11 cellular contexts compared by ENCODE assay signal in genomic region chr4:159400782-159401712, GRCh38.
A peak's percentile ranks its signal among the peaks of the same experiment; 100 is the strongest.
DNase-seq lines count a peak whose midpoint lies in the region; ATAC-seq, FAIRE-seq and TF ChIP-seq lines count a peak whose summit lies in the region.
"Had no signal": no experiment of that assay in that cellular context is flagged by ENCODE, and none has a peak within 500 bp of the region (broad histone marks: within the 10 kb centered on the region; RNA-seq: fewer than 3 reads in every experiment).

No MANE protein-coding gene starts in this region.

- H3K9me3 ChIP-seq in keratinocyte (ENCODE audit: control insufficient read depth, low read depth, low read length) (no peaks in the 10 kb centered on the region), tibial artery (no peaks in the 10 kb centered on the region), body of pancreas (no peaks in the 10 kb centered on the region)
- H3K9me3 ChIP-seq: BE2C had no signal

- H3K27me3 ChIP-seq in keratinocyte (ENCODE audit: control insufficient read depth, extremely low read depth, insufficient read depth, low read length), result no peaks in the 10 kb centered on the region
- H3K27me3 ChIP-seq in tibial artery, result no peaks in the 10 kb centered on the region
- H3K27me3 ChIP-seq in body of pancreas, result no peaks in the 10 kb centered on the region
- H3K27me3 ChIP-seq: BE2C had no signal

- H3K27ac ChIP-seq in angular gyrus (ENCODE audit: low read depth, low read length), result peak overlapping the region; percentile 38
- peak overlapping the region; percentile 65 for H3K27ac ChIP-seq in keratinocyte (ENCODE audit: control insufficient read depth, insufficient read depth, low read length)
- H3K27ac ChIP-seq in tibial artery, result peak overlapping the region; percentile 57 to 58
- no peak overlapping the region for H3K27ac ChIP-seq in body of pancreas
- H3K27ac ChIP-seq: VCaP had no signal

- H3K79me2 ChIP-seq in keratinocyte (ENCODE audit: control insufficient read depth, insufficient read depth, low read length), result no peaks in the 10 kb centered on the region

- H3K4me3 Mint-ChIP-seq in activated CD8-positive, alpha-beta T cell treated with anti-CD3 and anti-CD28 coated beads for 36 hours, result no peak overlapping the region

- intact Hi-C loops in Right ventricle myocardium inferior (cut with DNase I), result no loop called here
- intact Hi-C loops in cardiac septum (cut with DNase I), result no loop called here
- intact Hi-C loops in tibial artery (cut with DNase I; ENCODE audit: low total_unique reads), result no loop called here
- intact Hi-C loops in activated CD8-positive, alpha-beta T cell treated with anti-CD3 and anti-CD28 coated beads for 36 hours (cut with micrococcal nuclease), result no loop called here
- intact Hi-C loops in body of pancreas (cut with DNase I), result no loop called here

- no peaks in the 10 kb centered on the region for H3K4me1 Mint-ChIP-seq in activated CD8-positive, alpha-beta T cell treated with anti-CD3 and anti-CD28 coated beads for 36 hours (ENCODE audit: low read depth)

- DNase-seq in Right ventricle myocardium inferior (ENCODE audit: missing footprints), result no peak
- no peak for DNase-seq in cardiac septum (ENCODE audit: low spot score)
- no peak for DNase-seq in keratinocyte (ENCODE audit: low read depth, low spot score)
- DNase-seq in tibial artery, result no peak
- no peak for DNase-seq in activated CD8-positive, alpha-beta T cell treated with anti-CD3 and anti-CD28 coated beads for 36 hours
- DNase-seq in cerebellum (ENCODE audit: low spot score), result no peak
- DNase-seq in body of pancreas, result no peak
- DNase-seq: BE2C had no signal

- TF ChIP-seq POLR2A in body of pancreas (IDR thresholded peaks at IDR 0.05), result no peak

- no peaks in the 10 kb centered on the region for H3K36me3 ChIP-seq in keratinocyte (ENCODE audit: control insufficient read depth in 2 of 2, extremely low read depth in 1 of 2, insufficient read depth in 2 of 2, low read length in 2 of 2)
- no peaks in the 10 kb centered on the region for H3K36me3 ChIP-seq in tibial artery
- H3K36me3 ChIP-seq in body of pancreas (replicated peaks in 1 of 2; ENCODE audit: insufficient read depth in 1 of 2, low read depth in 2 of 2), result no peaks in the 10 kb centered on the region
- H3K36me3 ChIP-seq: BE2C had no signal

- H3K4me1 ChIP-seq in keratinocyte (ENCODE audit: control insufficient read depth, extremely low read depth, insufficient read depth, low read length) (peaks cover 21% of the 10 kb centered on the region), tibial artery (peaks cover 0 to 52% (median 20%) of the 10 kb centered on the region in 4 donors), body of pancreas (peaks cover 3% of the 10 kb centered on the region)
- H3K4me1 ChIP-seq: BE2C had no signal

- H3K36me3 Mint-ChIP-seq in activated CD8-positive, alpha-beta T cell treated with anti-CD3 and anti-CD28 coated beads for 36 hours (ENCODE audit: low read depth), result no peaks in the 10 kb centered on the region

- POLR2A ChIA-PET in activated CD8-positive, alpha-beta T cell treated with anti-CD3 and anti-CD28 coated beads for 36 hours (lab: Charles Lee), result no interaction called here

- H4K20me1 ChIP-seq in keratinocyte (ENCODE audit: control insufficient read depth, extremely low read depth, insufficient read depth, low read length), result no peaks in the 10 kb centered on the region

- H3K27me3 Mint-ChIP-seq in activated CD8-positive, alpha-beta T cell treated with anti-CD3 and anti-CD28 coated beads for 36 hours, result peaks cover 11% of the 10 kb centered on the region

- H3K4me3 ChIP-seq in keratinocyte (ENCODE audit: control insufficient read depth in 2 of 3, extremely low read depth in 1 of 3, insufficient read depth in 2 of 3, low read depth in 1 of 3, low read length in 3 of 3), result no peak overlapping the region
- peak overlapping the region; percentile 11 to 36 for H3K4me3 ChIP-seq in tibial artery
- H3K4me3 ChIP-seq in body of pancreas, result no peak overlapping the region

- peak overlapping the region; percentile 31 for H3K9ac ChIP-seq in keratinocyte (ENCODE audit: control insufficient read depth, extremely low read depth, insufficient read depth, low read length)

- ATAC-seq in Right ventricle myocardium inferior (peak; percentile 49), body of pancreas (no peak)
- ATAC-seq in activated CD8-positive, alpha-beta T cell treated with anti-CD3 and anti-CD28 coated beads for 36 hours, result no peak

- no peak for FAIRE-seq in keratinocyte (lab: Jason Lieb, UNC)

- no peaks in the 10 kb centered on the region for H3K9me1 ChIP-seq in keratinocyte (ENCODE audit: control insufficient read depth, extremely low read depth, insufficient read depth, low read length)

- WGBS in body of pancreas, 2 donors, result 48 to 52% methylated on average over 13 to 14 of the region's 14 CpGs

- CTCF ChIA-PET in activated CD8-positive, alpha-beta T cell treated with anti-CD3 and anti-CD28 coated beads for 36 hours (lab: Charles Lee), result interaction anchor here (0.6 kb wide), 1 partner anchor 540 kb away, joined by 3 read pairs; no protein-coding TSS in a partner anchor

- no peaks in the 10 kb centered on the region for H3K9me3 Mint-ChIP-seq in activated CD8-positive, alpha-beta T cell treated with anti-CD3 and anti-CD28 coated beads for 36 hours
- H3K9me3 Mint-ChIP-seq: activated T-helper 2 cell treated with anti-CD3 and anti-CD28 coated beads, Interferon-gamma antibody, Interleukin-2, Interleukin-4, amounts not matched to agents 10 μg/mL and 5 μg/mL and 100 μg/mL, durations not matched to agents 14 hours and 24 hours and 36 hours had no signal

- H3K4me2 ChIP-seq in keratinocyte (ENCODE audit: control insufficient read depth, extremely low read depth, insufficient read depth, low read depth, low read length), result peak overlapping the region; percentile 61

- no peak for TF ChIP-seq CTCF in keratinocyte (optimal IDR thresholded peaks at IDR 0.05 in 1 of 3, IDR thresholded peaks at IDR 0.05 in 1 of 3, conservative IDR thresholded peaks at IDR 0.05 in 1 of 3; ENCODE audit: extremely low read depth in 1 of 3, insufficient read depth in 2 of 3, low read length in 3 of 3)
- TF ChIP-seq CTCF in tibial artery (IDR thresholded peaks at IDR 0.05), result no peak
- no peak for TF ChIP-seq CTCF in activated CD8-positive, alpha-beta T cell treated with anti-CD3 and anti-CD28 coated beads for 36 hours (IDR thresholded peaks at IDR 0.05)
- TF ChIP-seq CTCF in body of pancreas (IDR thresholded peaks at IDR 0.05), result no peak

- dilution Hi-C loops in keratinocyte (cut with MboI; ENCODE audit: extremely low pct_ligation_motif_present, low sequenced_read_pairs), result no loop called here

- H3K27ac Mint-ChIP-seq in activated CD8-positive, alpha-beta T cell treated with anti-CD3 and anti-CD28 coated beads for 36 hours, result no peak overlapping the region
- H3K27ac Mint-ChIP-seq: activated T-helper 2 cell treated with anti-CD3 and anti-CD28 coated beads, Interferon-gamma antibody, Interleukin-2, Interleukin-4, amounts not matched to agents 10 μg/mL and 5 μg/mL and 100 μg/mL, durations not matched to agents 14 hours and 24 hours and 36 hours had no signal

- peak overlapping the region; percentile 71 for H2AFZ ChIP-seq in keratinocyte (ENCODE audit: control insufficient read depth, low read length)

Comparison
In these comparisons a context has a peak if more than half of its experiments do, and no peak if none do; other contexts are left out.
1. H3K27ac ChIP-seq: peak in angular gyrus (single experiment), keratinocyte (single experiment) and tibial artery (2 of 2); none in body of pancreas (0 of 4).
2. H3K4me3 ChIP-seq: peak in tibial artery (2 of 2); none in keratinocyte (0 of 3) and body of pancreas (0 of 2).